In the genomic region with DNA sequence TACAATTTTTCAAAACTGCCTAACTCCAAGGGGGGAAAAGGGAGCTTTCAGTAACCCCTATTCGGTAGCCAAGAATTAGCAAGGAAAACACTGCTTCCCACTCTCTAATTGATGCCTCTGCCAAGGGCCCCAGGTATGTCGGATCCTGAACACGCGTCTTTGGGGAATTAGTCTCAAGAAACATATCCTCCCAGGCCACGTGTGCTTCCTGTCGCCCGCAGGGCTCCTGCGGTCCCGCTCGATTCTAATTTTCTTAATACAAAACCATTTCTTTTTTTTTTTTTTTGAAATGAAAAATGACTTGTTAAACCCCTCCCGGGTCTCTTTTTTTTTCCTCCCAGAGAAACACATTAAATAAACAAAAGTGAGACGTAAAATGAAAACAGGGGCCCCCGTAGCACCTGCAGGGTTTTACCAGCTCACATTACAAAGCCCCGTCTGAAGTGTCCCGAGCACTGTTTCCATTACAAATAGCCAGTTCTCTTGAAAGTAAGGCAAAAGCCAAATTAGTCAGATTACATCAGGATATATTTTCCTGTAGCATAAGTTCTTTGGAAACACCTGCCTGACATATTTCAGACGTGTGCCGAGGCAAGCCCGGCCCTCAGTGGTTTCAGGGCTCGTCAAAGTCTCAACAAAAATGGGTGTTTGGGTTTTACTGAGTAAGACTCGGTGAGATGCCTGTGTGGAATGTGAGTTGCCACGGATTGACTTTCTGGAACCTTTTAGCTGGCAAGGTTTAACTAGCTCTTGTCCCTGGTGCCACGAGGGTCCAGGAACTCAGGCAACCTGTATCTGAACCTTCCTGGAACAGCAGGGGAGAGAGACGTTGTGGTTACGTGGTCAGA, we compare ENCODE assay signal across 13 cellular contexts. TPM values are rescaled to one million over a fixed set of nuclear protein-coding genes. Genes with fewer than 3 reads are reported as not detected.
DNase-seq lines count a peak whose midpoint lies in the region; ATAC-seq and TF ChIP-seq lines count a peak whose summit lies in the region.
"Had no signal": no experiment of that assay in that cellular context is flagged by ENCODE, and none has a peak within 500 bp of the region (broad histone marks: within the 10 kb centered on the region; RNA-seq: fewer than 3 reads in every experiment).

No MANE protein-coding gene starts in this region.

- H4K20me1 ChIP-seq in IMR-90 (ENCODE audit: insufficient read depth, low read length) = no peaks in the 10 kb centered on the region

- H2AFZ ChIP-seq in IMR-90 (replicated peaks; ENCODE audit: low read length, poor library complexity) = no peak overlapping the region

- no peak overlapping the region for H4K5ac ChIP-seq in IMR-90 (ENCODE audit: low read depth, low read length)

- H3K18ac ChIP-seq in IMR-90 (ENCODE audit: low read depth, low read length) = no peak overlapping the region

- dilution Hi-C loops in IMR-90 (cut with HindIII; ENCODE audit: low sequenced_read_pairs, unreplicated experiment) = no loop called here

- no peaks in the 10 kb centered on the region for H3K79me1 ChIP-seq in IMR-90 (ENCODE audit: low read depth in 1 of 2, low read length in 2 of 2)

- H2BK5ac ChIP-seq in IMR-90 (ENCODE audit: low read depth, low read length, poor library complexity, severe bottlenecking) = no peak overlapping the region

- H2AK9ac ChIP-seq in IMR-90 (replicated peaks; ENCODE audit: low read depth, low read length, poor library complexity) = no peak overlapping the region

- no peak overlapping the region for H3K4me3 ChIP-seq in IMR-90 (ENCODE audit: insufficient read depth, low read depth, low read length)
- no peak overlapping the region for H3K4me3 ChIP-seq in naive thymus-derived CD4-positive, alpha-beta T cell (ENCODE audit: low read length)
- H3K4me3 ChIP-seq: Peyer's patch had no signal

- CTCF ChIA-PET in IMR-90 (lab: Yijun Ruan, JAX) = interaction anchor here (0.6 kb wide), 1 partner anchor 171 kb away, joined by 3 read pairs; no protein-coding TSS in a partner anchor
- CTCF ChIA-PET in naive thymus-derived CD4-positive, alpha-beta T cell (lab: Charles Lee) = no interaction called here

- no peak overlapping the region for H3K14ac ChIP-seq in IMR-90 (replicated peaks; ENCODE audit: low read depth, low read length)

- TF ChIP-seq RAD21 in IMR-90 (IDR thresholded peaks at IDR 0.05; ENCODE audit: low read length) = no peak

- in situ Hi-C loops in IMR-90 (cut with MboI; ENCODE audit: low sequenced_read_pairs) = no loop called here

- POLR2A ChIA-PET in IMR-90 (lab: Charles Lee; ENCODE audit: unreplicated experiment) = no interaction called here
- POLR2A ChIA-PET in naive thymus-derived CD4-positive, alpha-beta T cell (lab: Charles Lee) = no interaction called here

- ATAC-seq in IMR-90 (ENCODE audit: low read depth) (no peak), GM21717 (IDR thresholded peaks at IDR 0.05; ENCODE audit: unreplicated experiment) (no peak)
- ATAC-seq in activated naive CD8-positive, alpha-beta T cell treated with anti-CD3 and anti-CD28 coated beads, Interleukin-2, amount 50 U/mL, for 24 hours = peak; percentile 42
- ATAC-seq in naive thymus-derived CD4-positive, alpha-beta T cell = no peak

- H3K27me3 ChIP-seq in IMR-90 (ENCODE audit: control insufficient read depth, insufficient read depth, low read length) = peaks cover 16% of the 10 kb centered on the region
- peaks cover 0 to 7% of the 10 kb centered on the region in 2 donors for H3K27me3 ChIP-seq in naive thymus-derived CD4-positive, alpha-beta T cell (ENCODE audit: control insufficient read depth in 2 of 2, insufficient read depth in 2 of 2, low read length in 2 of 2)
- H3K27me3 ChIP-seq: Peyer's patch had no signal

- no TSS peak for BruUV-seq in IMR-90 (replicated peaks; lab: Mats Ljungman, UMichigan)

- peak overlapping the region; percentile 60 for H3K4me3 Mint-ChIP-seq in activated naive CD8-positive, alpha-beta T cell treated with anti-CD3 and anti-CD28 coated beads, Interleukin-2, amount 50 U/mL, for 24 hours
- H3K4me3 Mint-ChIP-seq in naive thymus-derived CD4-positive, alpha-beta T cell = peak overlapping the region in 6 of 10 donors; percentile 14 to 47 (median 28)
- no peak overlapping the region for H3K4me3 Mint-ChIP-seq in mesothelial cell of epicardium

- no peak overlapping the region for H4K8ac ChIP-seq in IMR-90 (ENCODE audit: low read depth in 2 of 2, low read length in 2 of 2)

- H2BK120ac ChIP-seq in IMR-90 (ENCODE audit: low read depth, low read length) = no peak overlapping the region

- H3K27ac Mint-ChIP-seq in activated naive CD8-positive, alpha-beta T cell treated with anti-CD3 and anti-CD28 coated beads, Interleukin-2, amount 50 U/mL, for 24 hours = no peak overlapping the region
- no peak overlapping the region for H3K27ac Mint-ChIP-seq in naive thymus-derived CD4-positive, alpha-beta T cell
- no peak overlapping the region for H3K27ac Mint-ChIP-seq in mesothelial cell of epicardium
- H3K27ac Mint-ChIP-seq: naive B cell had no signal

- H3K9ac ChIP-seq in IMR-90 (ENCODE audit: low read depth, low read length) = no peak overlapping the region

- no peaks in the 10 kb centered on the region for H3K4me1 ChIP-seq in IMR-90 (ENCODE audit: control insufficient read depth, insufficient read depth, low read length)
- no peaks in the 10 kb centered on the region for H3K4me1 ChIP-seq in naive thymus-derived CD4-positive, alpha-beta T cell (ENCODE audit: control insufficient read depth in 2 of 2, insufficient read depth in 2 of 2, low read length in 2 of 2)
- H3K4me1 ChIP-seq: Peyer's patch had no signal

- H3K36me3 ChIP-seq in IMR-90 (ENCODE audit: control insufficient read depth, insufficient read depth, low read length) = no peaks in the 10 kb centered on the region
- H3K36me3 ChIP-seq in naive thymus-derived CD4-positive, alpha-beta T cell (ENCODE audit: control insufficient read depth in 2 of 3, insufficient read depth in 3 of 3, low read length in 3 of 3) = no peaks in the 10 kb centered on the region
- H3K36me3 ChIP-seq: Peyer's patch had no signal

- H4K91ac ChIP-seq in IMR-90 (ENCODE audit: insufficient read depth, low read depth, low read length) = no peak overlapping the region

- H2BK20ac ChIP-seq in IMR-90 (ENCODE audit: low read depth, low read length) = no peak overlapping the region

- H3K4me1 Mint-ChIP-seq in activated naive CD8-positive, alpha-beta T cell treated with anti-CD3 and anti-CD28 coated beads, Interleukin-2, amount 50 U/mL, for 24 hours = peaks cover 8% of the 10 kb centered on the region
- peaks cover 0 to 9% (median 0%) of the 10 kb centered on the region in 7 donors for H3K4me1 Mint-ChIP-seq in naive thymus-derived CD4-positive, alpha-beta T cell
- H3K4me1 Mint-ChIP-seq in mesothelial cell of epicardium = peaks cover 9% of the 10 kb centered on the region

- no peak overlapping the region for H3K4ac ChIP-seq in IMR-90 (ENCODE audit: low read depth, low read length)

- H3K56ac ChIP-seq in IMR-90 (ENCODE audit: extremely low read depth, insufficient read depth, low read length) = no peak overlapping the region

- H3K9me3 Mint-ChIP-seq in activated naive CD8-positive, alpha-beta T cell treated with anti-CD3 and anti-CD28 coated beads, Interleukin-2, amount 50 U/mL, for 24 hours = peaks cover 8% of the 10 kb centered on the region
- peaks cover 0 to 40% (median 6%) of the 10 kb centered on the region in 11 donors for H3K9me3 Mint-ChIP-seq in naive thymus-derived CD4-positive, alpha-beta T cell
- peaks cover 14% of the 10 kb centered on the region for H3K9me3 Mint-ChIP-seq in mesothelial cell of epicardium

- H3K36me3 Mint-ChIP-seq in activated naive CD8-positive, alpha-beta T cell treated with anti-CD3 and anti-CD28 coated beads, Interleukin-2, amount 50 U/mL, for 24 hours (ENCODE audit: low read depth) = no peaks in the 10 kb centered on the region
- peaks cover 0 to 8% (median 0%) of the 10 kb centered on the region in 5 donors for H3K36me3 Mint-ChIP-seq in naive thymus-derived CD4-positive, alpha-beta T cell
- no peaks in the 10 kb centered on the region for H3K36me3 Mint-ChIP-seq in mesothelial cell of epicardium

- no peak overlapping the region for H2AK5ac ChIP-seq in IMR-90 (ENCODE audit: low read depth, low read length)

- no peaks in the 10 kb centered on the region for H3K9me1 ChIP-seq in IMR-90 (ENCODE audit: insufficient read depth, low read length)

- DNase-seq in ELF-1 (ENCODE audit: low read depth, low spot score) (peak; percentile 22), IMR-90 (peak; percentile 42), epidermal melanocyte (ENCODE audit: insufficient read length, low spot score) (no peak), NCI-H524 treated with DMSO at 0.1 percent for 48 hours (lab: John Stamatoyannopoulos, UW) (no peak), mesothelial cell of epicardium (ENCODE audit: low spot score in 2 of 2, unreplicated experiment in 2 of 2) (no peak)
- no peak for DNase-seq in activated naive CD8-positive, alpha-beta T cell treated with anti-CD3 and anti-CD28 coated beads, Interleukin-2, amount 50 U/mL, for 24 hours
- no peak for DNase-seq in naive thymus-derived CD4-positive, alpha-beta T cell
- DNase-seq: DND-41, hippocampal formation, naive B cell, Peyer's patch had no signal

- H3K23ac ChIP-seq in IMR-90 (ENCODE audit: low read depth, low read length) = no peak overlapping the region

- intact Hi-C loops in IMR-90 (cut with micrococcal nuclease) = no loop called here
- intact Hi-C loops in naive thymus-derived CD4-positive, alpha-beta T cell (cut with micrococcal nuclease) = no loop called here

- no peaks in the 10 kb centered on the region for H3K9me3 ChIP-seq in IMR-90 (ENCODE audit: control insufficient read depth, insufficient read depth, low read length)
- H3K9me3 ChIP-seq in naive thymus-derived CD4-positive, alpha-beta T cell (ENCODE audit: control insufficient read depth in 2 of 3, low read length in 3 of 3) = peaks cover 0 to 16% (median 0%) of the 10 kb centered on the region in 3 experiments
- H3K9me3 ChIP-seq: Peyer's patch had no signal

- no peak overlapping the region for H2BK15ac ChIP-seq in IMR-90 (ENCODE audit: low read depth, low read length)

- 11% methylated on average over 4 of the region's 24 CpGs; no CpG with 5 or more reads in 1 of the 2 experiments for WGBS in IMR-90 (ENCODE audit: extremely low coverage in 2 of 2, insufficient read length in 1 of 2), 2 experiments

- H3K4me2 ChIP-seq in IMR-90 (ENCODE audit: low read depth, low read length) = no peak overlapping the region

- H3K27me3 Mint-ChIP-seq in activated naive CD8-positive, alpha-beta T cell treated with anti-CD3 and anti-CD28 coated beads, Interleukin-2, amount 50 U/mL, for 24 hours = peaks cover 37% of the 10 kb centered on the region
- H3K27me3 Mint-ChIP-seq in naive thymus-derived CD4-positive, alpha-beta T cell = peaks cover 31 to 54% (median 42%) of the 10 kb centered on the region in 5 donors
- peaks cover 68% of the 10 kb centered on the region for H3K27me3 Mint-ChIP-seq in mesothelial cell of epicardium (ENCODE audit: low read depth)

- H3K27ac ChIP-seq in IMR-90 (ENCODE audit: insufficient read depth, low read length) = no peak overlapping the region
- no peak overlapping the region for H3K27ac ChIP-seq in naive thymus-derived CD4-positive, alpha-beta T cell (ENCODE audit: low read depth, low read length)
- H3K27ac ChIP-seq: Peyer's patch had no signal

- TF ChIP-seq POLR2A in IMR-90 (IDR thresholded peaks at IDR 0.05; ENCODE audit: low read depth, low read length) = no peak

- no peak for TF ChIP-seq CTCF in IMR-90 (conservative IDR thresholded peaks at IDR 0.05; ENCODE audit: low read depth, low read length)
- TF ChIP-seq CTCF in mesothelial cell of epicardium (IDR thresholded peaks at IDR 0.05; ENCODE audit: unreplicated experiment) = no peak

RNA-seq across cellular contexts. Expression of gene SMIM23, which starts 21.6 kb away (rescaled TPM):
- total RNA-seq in IMR-90 (2012; rRNA removed) (not detected in 2 replicates), mesothelial cell of epicardium (not detected in 3 replicates)
- polyA plus RNA-seq in IMR-90 (2012; rRNA removed) = not detected in 2 replicates
- not detected in 2 replicates for polyA plus RNA-seq in IMR-90 (2012; cell fraction: cytosol; rRNA removed)
- not detected in 2 replicates for polyA plus RNA-seq in IMR-90 (2012; cell fraction: nucleus; rRNA removed; ENCODE audit: low replicate concordance)
- total RNA-seq in naive thymus-derived CD4-positive, alpha-beta T cell = not detected
- polyA plus RNA-seq in naive thymus-derived CD4-positive, alpha-beta T cell = not detected
- total RNA-seq: dermis microvascular lymphatic vessel endothelial cell, Peyer's patch had no signal

Comparison
In these comparisons a context has a peak if more than half of its experiments do, and no peak if none do; other contexts are left out.
1. DNase-seq: peak in ELF-1 (single experiment) and IMR-90 (single experiment); none in activated naive CD8-positive, alpha-beta T cell treated with anti-CD3 and anti-CD28 coated beads, Interleukin-2, amount 50 U/mL, for 24 hours (single experiment), naive thymus-derived CD4-positive, alpha-beta T cell (0 of 9), epidermal melanocyte (single experiment), NCI-H524 treated with DMSO at 0.1 percent for 48 hours (single experiment) and mesothelial cell of epicardium (0 of 2).